In genomic region chr3:38297947-38298711, GRCh38 we compare ENCODE assay signal across 1 cellular context.
TF ChIP-seq lines count a peak whose summit lies in the region.

No MANE protein-coding gene starts in this region.

TF ChIP-seq in GM23338, 12 proteins besides CTCF, POLR2A, EP300 and RAD21 (continued from another document):
- no peak for TF ChIP-seq ZNF462 (CRISPR knock-in tag; IDR thresholded peaks at IDR 0.05)
- no peak for TF ChIP-seq CREB1 (CRISPR knock-in tag; IDR thresholded peaks at IDR 0.05; ENCODE audit: low read depth)
- TF ChIP-seq POLR2AphosphoS5 (IDR thresholded peaks at IDR 0.05; ENCODE audit: low read depth), result no peak
- no peak for TF ChIP-seq ETS1 (IDR thresholded peaks at IDR 0.05)
- no peak for TF ChIP-seq ZNF331 (CRISPR knock-in tag; IDR thresholded peaks at IDR 0.05; ENCODE audit: low read depth)
- no peak for TF ChIP-seq NANOG (IDR thresholded peaks at IDR 0.05; ENCODE audit: borderline replicate concordance)
